22 cellular contexts compared by ENCODE assay signal in genomic region chr18:3661989-3662388, GRCh38.
"Had no signal": no experiment of that assay in that cellular context is flagged by ENCODE, and none has a peak within 500 bp of the region (broad histone marks: within the 10 kb centered on the region; RNA-seq: fewer than 3 reads in every experiment).

No MANE protein-coding gene starts in this region.

- H3K9me3 ChIP-seq: breast epithelium, SJCRH30, SK-N-SH had no signal

- H3K4me3 Mint-ChIP-seq: activated CD4-positive, alpha-beta memory T cell treated with anti-CD3 and anti-CD28 coated beads for 36 hours; activated CD4-positive, alpha-beta T cell treated with anti-CD3 and anti-CD28 coated beads, Interleukin-2, amount 10 ng/mL, durations not matched to agents 7 days and 5 days; activated naive CD4-positive, alpha-beta T cell treated with anti-CD3 and anti-CD28 coated beads, Interleukin-2, amount 50 U/mL, for 24 hours had no signal

- H3K9me2 ChIP-seq: SK-N-SH had no signal

- H3K36me3 ChIP-seq: breast epithelium, SJCRH30, WERI-Rb-1 had no signal

- H3K4me3 ChIP-seq: breast epithelium, SJCRH30 had no signal

- H3K9me3 Mint-ChIP-seq: activated CD4-positive, alpha-beta memory T cell treated with anti-CD3 and anti-CD28 coated beads for 36 hours; activated CD4-positive, alpha-beta T cell treated with anti-CD3 and anti-CD28 coated beads, Interleukin-2, amount 10 ng/mL, durations not matched to agents 7 days and 5 days; activated naive CD4-positive, alpha-beta T cell treated with anti-CD3 and anti-CD28 coated beads, Interleukin-2, amount 50 U/mL, for 24 hours had no signal

- DNase-seq: activated CD4-positive, alpha-beta memory T cell treated with anti-CD3 and anti-CD28 coated beads for 36 hours; activated CD4-positive, alpha-beta T cell treated with anti-CD3 and anti-CD28 coated beads, Interleukin-2, amount 10 ng/mL, durations not matched to agents 7 days and 5 days; activated CD8-positive, alpha-beta memory T cell treated with anti-CD3 and anti-CD28 coated beads for 24 hours; activated effector memory CD4-positive, alpha-beta T cell treated with Interleukin-2 at 50 U/mL for 16 hours; activated naive CD4-positive, alpha-beta T cell; activated T-cell treated with anti-CD3 and anti-CD28 coated beads, Interleukin-2, amount 50 U/mL, for 48 hours; caudate nucleus; Karpas-422; MM.1S; NCI-H1105 treated with DMSO at 0.1 percent for 48 hours; NCI-H1436 treated with DMSO at 0.1 percent for 48 hours; NCI-H187; NCI-H2081; NCI-H510A treated with DMSO at 0.1 percent for 48 hours; NCI-H69; RPMI8226; SJCRH30; SK-N-SH; T-helper 1 cell; WERI-Rb-1 had no signal

- H3K9ac ChIP-seq: SK-N-SH had no signal

- H3K27ac Mint-ChIP-seq: activated CD4-positive, alpha-beta memory T cell treated with anti-CD3 and anti-CD28 coated beads for 36 hours; activated naive CD4-positive, alpha-beta T cell treated with anti-CD3 and anti-CD28 coated beads, Interleukin-2, amount 50 U/mL, for 24 hours had no signal

- H3K27me3 ChIP-seq: breast epithelium, SJCRH30 had no signal

- H3K27ac ChIP-seq: breast epithelium, SJCRH30, WERI-Rb-1 had no signal

- H3K27me3 Mint-ChIP-seq: activated CD4-positive, alpha-beta memory T cell treated with anti-CD3 and anti-CD28 coated beads for 36 hours; activated CD4-positive, alpha-beta T cell treated with anti-CD3 and anti-CD28 coated beads, Interleukin-2, amount 10 ng/mL, durations not matched to agents 7 days and 5 days; activated naive CD4-positive, alpha-beta T cell treated with anti-CD3 and anti-CD28 coated beads, Interleukin-2, amount 50 U/mL, for 24 hours had no signal

- H3K36me3 Mint-ChIP-seq: activated CD4-positive, alpha-beta memory T cell treated with anti-CD3 and anti-CD28 coated beads for 36 hours; activated naive CD4-positive, alpha-beta T cell treated with anti-CD3 and anti-CD28 coated beads, Interleukin-2, amount 50 U/mL, for 24 hours had no signal

- H3K4me2 ChIP-seq: SK-N-SH had no signal
